In the genomic region with DNA sequence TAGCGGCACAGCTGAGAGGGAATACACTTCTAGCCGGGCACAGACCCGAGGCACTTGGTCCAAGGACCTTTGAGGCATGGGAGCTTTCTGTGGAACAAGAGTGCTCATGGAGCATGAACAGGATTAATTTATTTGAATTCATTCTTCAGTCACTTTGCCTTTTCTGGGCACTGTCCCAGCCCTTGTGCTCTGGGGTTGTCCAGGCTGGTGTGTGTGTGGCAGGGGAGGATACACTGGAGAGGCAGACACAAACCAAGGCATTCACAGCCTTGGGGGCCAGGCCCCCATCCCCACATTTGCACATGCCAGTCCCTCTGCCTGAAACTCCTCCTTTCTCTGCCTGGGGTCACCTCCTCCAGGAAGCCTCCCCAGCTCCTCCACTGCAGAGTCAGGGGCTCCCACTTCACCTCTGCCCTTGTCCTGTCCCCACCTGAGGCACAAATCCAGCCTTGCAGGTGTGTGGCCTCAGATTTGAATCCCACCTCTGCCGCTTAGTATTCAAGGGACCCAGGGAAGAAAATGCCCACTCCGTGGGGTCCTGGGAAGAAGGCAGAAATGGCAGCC, we compare ENCODE assay signal across 18 cellular contexts. TPM values are rescaled to one million over a fixed set of nuclear protein-coding genes. Genes with fewer than 3 reads are reported as not detected.
DNase-seq lines count a peak whose midpoint lies in the region; ATAC-seq and TF ChIP-seq lines count a peak whose summit lies in the region.
"Had no signal": no experiment of that assay in that cellular context is flagged by ENCODE, and none has a peak within 500 bp of the region (broad histone marks: within the 10 kb centered on the region; RNA-seq: fewer than 3 reads in every experiment).

No MANE protein-coding gene starts in this region.

- no peaks in the 10 kb centered on the region for H3K27me3 ChIP-seq in vagina
- H3K27me3 ChIP-seq: SJSA1 had no signal

- no peak for ATAC-seq in left cardiac atrium
- ATAC-seq: HepG2, PC-3 had no signal

- no peak overlapping the region for H3K27ac ChIP-seq in substantia nigra (ENCODE audit: low read depth, low read length, poor library complexity, severe bottlenecking)
- H3K27ac ChIP-seq in vagina: no peak overlapping the region
- H3K27ac ChIP-seq: KMS-11, SJSA1 had no signal

- H3K9me3 ChIP-seq in vagina: no peaks in the 10 kb centered on the region
- H3K9me3 ChIP-seq: SJSA1 had no signal

- TF ChIP-seq POLR2A in vagina (IDR thresholded peaks at IDR 0.05): no peak

- intact Hi-C loops in vagina (cut with DNase I): loop anchor here (10.0 kb wide), 1 partner anchor 139 kb away; no protein-coding TSS in a partner anchor
- intact Hi-C loops in left cardiac atrium (cut with DNase I): no loop called here

- H3K36me3 ChIP-seq in vagina: no peaks in the 10 kb centered on the region
- H3K36me3 ChIP-seq: SJSA1 had no signal

- peak in 47 of 58 donors; percentile 13 to 84 (median 45) for DNase-seq in anterior cingulate cortex (lab: John Stamatoyannopoulos, UW)
- peak; percentile 23 for DNase-seq in cerebellum (ENCODE audit: low spot score)
- peak; percentile 88 for DNase-seq in medulla oblongata (ENCODE audit: extremely low spot score)
- peak in 29 of 49 donors; percentile 16 to 71 (median 45) for DNase-seq in substantia nigra (lab: John Stamatoyannopoulos, UW)
- no peak for DNase-seq in vagina (ENCODE audit: extremely low spot score in 2 of 2)
- no peak for DNase-seq in left cardiac atrium
- no peak for DNase-seq in COR-L47 (lab: John Stamatoyannopoulos, UW)
- DNase-seq: CD4-positive, alpha-beta memory T cell; GF-D8; NCI-H1436; NCI-H2029; NCI-H2171 treated with DMSO at 0.1 percent for 48 hours; NCI-H774; PC-3 had no signal

- TF ChIP-seq CTCF in vagina (IDR thresholded peaks at IDR 0.05): no peak

- H3K4me3 ChIP-seq in vagina: no peak overlapping the region
- H3K4me3 ChIP-seq: SJSA1 had no signal

- H3K4me1 ChIP-seq in vagina: no peaks in the 10 kb centered on the region
- H3K4me1 ChIP-seq: SJSA1 had no signal

RNA-seq across cellular contexts. Expression of a gene that starts 55.5 kb away (rescaled TPM):
- total RNA-seq in cerebellum: 3.9 TPM
- 9.1 TPM for total RNA-seq in vagina
- 10 to 100 TPM in 1 of 2 donors, 1 to 10 TPM in 1; 7.5 to 11.1 TPM for total RNA-seq in left cardiac atrium
- total RNA-seq: M059J, SJSA1 had no signal

Comparison
In these comparisons a context has a peak if more than half of its experiments do, and no peak if none do; other contexts are left out.
1. DNase-seq: peak in anterior cingulate cortex (47 of 58), cerebellum (single experiment), medulla oblongata (single experiment) and substantia nigra (29 of 49); none in vagina (0 of 2), left cardiac atrium (single experiment) and COR-L47 (single experiment).